22 cellular contexts compared by ENCODE assay signal in the genomic region with DNA sequence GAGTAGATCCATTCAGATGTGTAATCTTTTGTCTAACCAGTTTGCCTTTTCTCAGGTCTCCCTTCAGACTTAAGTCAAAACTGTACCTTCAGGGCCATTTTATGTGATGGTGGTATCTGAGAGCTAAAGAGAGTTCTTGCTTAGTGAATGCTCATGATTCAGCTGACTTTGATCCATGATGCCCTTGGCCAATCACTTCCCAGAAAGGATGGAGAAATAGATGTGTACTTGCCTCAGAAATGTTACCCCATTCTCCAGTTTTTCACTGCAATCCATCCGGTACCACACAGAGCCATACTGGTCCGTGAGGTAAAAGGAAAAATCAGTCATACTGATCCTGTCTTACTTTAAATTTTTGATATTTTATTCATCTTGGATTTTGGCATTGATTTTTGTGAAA.
DNase-seq lines count a peak whose midpoint lies in the region; ATAC-seq and TF ChIP-seq lines count a peak whose summit lies in the region.
"Had no signal": no experiment of that assay in that cellular context is flagged by ENCODE, and none has a peak within 500 bp of the region (broad histone marks: within the 10 kb centered on the region; RNA-seq: fewer than 3 reads in every experiment).

No MANE protein-coding gene starts in this region.

- H2AFZ ChIP-seq in mesenchymal stem cell (ENCODE audit: low read depth, low read length) = no peak overlapping the region
- no peak overlapping the region for H2AFZ ChIP-seq in neural cell (ENCODE audit: low read depth, low read length)
- H2AFZ ChIP-seq: GM23248 had no signal

- H3K23ac ChIP-seq in mesenchymal stem cell (ENCODE audit: low read length in 2 of 2) = no peak overlapping the region

- peak in 1 of 2 donors; percentile 69 for DNase-seq in cardiac muscle cell (ENCODE audit: low read depth in 1 of 2, low spot score in 1 of 2)
- no peak for DNase-seq in right cardiac atrium
- DNase-seq in mesenchymal stem cell = no peak
- DNase-seq in left lung = no peak
- DNase-seq: 8988T; ACHN; AML-193; BE2C; CD4-positive, alpha-beta T cell; CD8-positive, alpha-beta memory T cell; DMS 273 treated with DMSO at 0.1 percent for 48 hours; DMS79; EL; GDM1; GM23248; H7; HCEC 1CT had no signal

- H3K27ac ChIP-seq in cardiac muscle cell (peak overlapping the region; percentile 84), right cardiac atrium (ENCODE audit: low read length) (no peak overlapping the region), mesenchymal stem cell (ENCODE audit: low read length, poor library complexity, severe bottlenecking) (no peak overlapping the region), neural cell (ENCODE audit: low read length) (peak overlapping the region; percentile 41), left lung (no peak overlapping the region)
- H3K27ac ChIP-seq: A549; BLaER1 treated with 17β-estradiol and CSF1 and Interleukin-3, amounts not matched to agents 10 nM and 100 nM; GM23248 had no signal

- no peak overlapping the region for H4K8ac ChIP-seq in mesenchymal stem cell (ENCODE audit: low read length)

- H2BK120ac ChIP-seq in mesenchymal stem cell (ENCODE audit: low read depth, low read length) = peak overlapping the region; percentile 62

- no peak overlapping the region for H2BK12ac ChIP-seq in mesenchymal stem cell (ENCODE audit: low read length in 2 of 2)

- no peaks in the 10 kb centered on the region for H3K79me1 ChIP-seq in mesenchymal stem cell (replicated peaks; ENCODE audit: low read length, poor library complexity, severe bottlenecking)

- no peak for ATAC-seq in right cardiac atrium
- ATAC-seq in left lung = no peak
- ATAC-seq in HG03139 (IDR thresholded peaks at IDR 0.05; ENCODE audit: unreplicated experiment) = no peak
- ATAC-seq: A549, GM12878 had no signal

- no peaks in the 10 kb centered on the region for H4K20me1 ChIP-seq in neural cell (ENCODE audit: insufficient read depth)
- H4K20me1 ChIP-seq: BLaER1 treated with 17β-estradiol and CSF1 and Interleukin-3, amounts not matched to agents 10 nM and 100 nM had no signal

- H3K27me3 ChIP-seq in cardiac muscle cell = no peaks in the 10 kb centered on the region
- H3K27me3 ChIP-seq in right cardiac atrium (ENCODE audit: control insufficient read depth, insufficient read depth) = no peaks in the 10 kb centered on the region
- peaks cover 0 to 7% of the 10 kb centered on the region in 2 experiments for H3K27me3 ChIP-seq in mesenchymal stem cell (ENCODE audit: control insufficient read depth in 1 of 2, insufficient read depth in 1 of 2, low read length in 2 of 2)
- no peaks in the 10 kb centered on the region for H3K27me3 ChIP-seq in neural cell (ENCODE audit: insufficient read depth, low read depth, low read length)
- no peaks in the 10 kb centered on the region for H3K27me3 ChIP-seq in left lung
- H3K27me3 ChIP-seq: BE2C; BLaER1 treated with 17β-estradiol and CSF1 and Interleukin-3, amounts not matched to agents 10 nM and 100 nM had no signal

- no peak overlapping the region for H2BK5ac ChIP-seq in mesenchymal stem cell (ENCODE audit: low read depth, low read length, poor library complexity, severe bottlenecking)

- no peaks in the 10 kb centered on the region for H3K9me3 ChIP-seq in cardiac muscle cell (ENCODE audit: low read depth)
- no peaks in the 10 kb centered on the region for H3K9me3 ChIP-seq in right cardiac atrium (ENCODE audit: control insufficient read depth, low read length)
- no peaks in the 10 kb centered on the region for H3K9me3 ChIP-seq in mesenchymal stem cell (ENCODE audit: control insufficient read depth, low read length)
- H3K9me3 ChIP-seq in neural cell (ENCODE audit: low read length) = no peaks in the 10 kb centered on the region
- no peaks in the 10 kb centered on the region for H3K9me3 ChIP-seq in left lung
- H3K9me3 ChIP-seq: A549; BE2C; BLaER1 treated with 17β-estradiol and CSF1 and Interleukin-3, amounts not matched to agents 10 nM and 100 nM had no signal

- H3K18ac ChIP-seq in mesenchymal stem cell (ENCODE audit: low read depth in 1 of 2, low read length in 2 of 2) = no peak overlapping the region

- H3K9ac ChIP-seq in mesenchymal stem cell (ENCODE audit: low read length) = no peak overlapping the region
- no peak overlapping the region for H3K9ac ChIP-seq in neural cell (ENCODE audit: low read length)
- H3K9ac ChIP-seq: BLaER1 treated with 17β-estradiol and CSF1 and Interleukin-3, amounts not matched to agents 10 nM and 100 nM; GM23248 had no signal

- H4K91ac ChIP-seq in mesenchymal stem cell (ENCODE audit: low read length) = peak overlapping the region; percentile 27

- TF ChIP-seq RAD21 in neural cell (conservative IDR thresholded peaks at IDR 0.05) = no peak

- H3K4me1 ChIP-seq in cardiac muscle cell (ENCODE audit: low read depth) (peaks cover 47% of the 10 kb centered on the region), right cardiac atrium (ENCODE audit: control insufficient read depth, insufficient read depth, low read length) (no peaks in the 10 kb centered on the region), mesenchymal stem cell (ENCODE audit: control insufficient read depth, insufficient read depth, low read depth, low read length) (no peaks in the 10 kb centered on the region), left lung (no peaks in the 10 kb centered on the region)
- H3K4me1 ChIP-seq: A549; BE2C; BLaER1 treated with 17β-estradiol and CSF1 and Interleukin-3, amounts not matched to agents 10 nM and 100 nM had no signal

- H3K36me3 ChIP-seq in cardiac muscle cell (no peaks in the 10 kb centered on the region), mesenchymal stem cell (ENCODE audit: control insufficient read depth in 1 of 2, insufficient read depth in 2 of 2, low read depth in 1 of 2, low read length in 2 of 2) (no peaks in the 10 kb centered on the region), neural cell (ENCODE audit: insufficient read depth, low read length) (no peaks in the 10 kb centered on the region), left lung (no peaks in the 10 kb centered on the region)
- H3K36me3 ChIP-seq: BE2C; BLaER1 treated with 17β-estradiol and CSF1 and Interleukin-3, amounts not matched to agents 10 nM and 100 nM had no signal

- H3K9me2 ChIP-seq in neural cell (ENCODE audit: insufficient read depth, low read length) = no peaks in the 10 kb centered on the region

- intact Hi-C loops in right cardiac atrium (cut with DNase I) = no loop called here
- intact Hi-C loops in left lung (cut with DNase I) = no loop called here

- no peak overlapping the region for H2AK5ac ChIP-seq in mesenchymal stem cell (ENCODE audit: low read length, severe bottlenecking)

- no peak overlapping the region for H3K4me3 ChIP-seq in cardiac muscle cell
- no peak overlapping the region for H3K4me3 ChIP-seq in right cardiac atrium (ENCODE audit: low read length)
- no peak overlapping the region for H3K4me3 ChIP-seq in mesenchymal stem cell (ENCODE audit: insufficient read depth in 1 of 2, low read depth in 1 of 2, low read length in 2 of 2)
- H3K4me3 ChIP-seq in neural cell (ENCODE audit: low read length) = no peak overlapping the region
- H3K4me3 ChIP-seq in left lung = no peak overlapping the region
- H3K4me3 ChIP-seq: A549; BLaER1 treated with 17β-estradiol and CSF1 and Interleukin-3, amounts not matched to agents 10 nM and 100 nM; GM12878; GM23248 had no signal

- WGBS in right cardiac atrium = 98% methylated on average over 2 of the region's 2 CpGs
- WGBS in mesenchymal stem cell = no CpG with 5 or more reads among the region's 2 CpGs

- H3K79me2 ChIP-seq in neural cell (replicated peaks; ENCODE audit: insufficient read depth, low read length) = no peaks in the 10 kb centered on the region

- H2BK15ac ChIP-seq in mesenchymal stem cell (ENCODE audit: low read depth, poor library complexity, severe bottlenecking) = no peak overlapping the region

- H3K4ac ChIP-seq in mesenchymal stem cell (ENCODE audit: low read depth in 1 of 2, low read length in 2 of 2) = no peak overlapping the region

- TF ChIP-seq CTCF in cardiac muscle cell (IDR thresholded peaks at IDR 0.05; ENCODE audit: low read depth, low read length) (no peak), neural cell (IDR thresholded peaks at IDR 0.05; ENCODE audit: poor library complexity, severe bottlenecking) (no peak), left lung (IDR thresholded peaks at IDR 0.05) (no peak)

- no peaks in the 10 kb centered on the region for H3F3A ChIP-seq in neural cell (ENCODE audit: insufficient read depth, low read length, poor library complexity, severe bottlenecking)

- no peak overlapping the region for H3K4me2 ChIP-seq in mesenchymal stem cell (ENCODE audit: low read length, poor library complexity, severe bottlenecking)
- H3K4me2 ChIP-seq in neural cell (ENCODE audit: low read length) = no peak overlapping the region
- H3K4me2 ChIP-seq: A549; BLaER1 treated with 17β-estradiol and CSF1 and Interleukin-3, amounts not matched to agents 10 nM and 100 nM had no signal

- TF ChIP-seq EP300 in neural cell (conservative IDR thresholded peaks at IDR 0.05; ENCODE audit: poor library complexity, severe bottlenecking) = no peak

- no peak overlapping the region for H3K14ac ChIP-seq in mesenchymal stem cell (ENCODE audit: low read length in 2 of 2)

TF ChIP-seq in neural cell, 6 proteins besides CTCF, POLR2A, EP300 and RAD21:
- TF ChIP-seq TAF1 (IDR thresholded peaks at IDR 0.05; ENCODE audit: low read depth) = no peak
TF ChIP-seq in neural cell: peak in this region for 0.

Comparison
In these comparisons a context has a peak if more than half of its experiments do, and no peak if none do; other contexts are left out.
1. H3K27ac ChIP-seq: peak in cardiac muscle cell (single experiment) and neural cell (single experiment); none in right cardiac atrium (single experiment), mesenchymal stem cell (single experiment) and left lung (0 of 2).